In genomic region chr3:184552863-184553262, GRCh38 we compare ENCODE assay signal across 24 cellular contexts. TPM values are rescaled to one million over a fixed set of nuclear protein-coding genes. Genes with fewer than 3 reads are reported as not detected.
"Had no signal": no experiment of that assay in that cellular context is flagged by ENCODE, and none has a peak within 500 bp of the region (broad histone marks: within the 10 kb centered on the region; RNA-seq: fewer than 3 reads in every experiment).

No MANE protein-coding gene starts in this region.

- H3K27me3 ChIP-seq: hepatocyte, right atrium auricular region, right lobe of liver, suprapubic skin, tibial nerve had no signal

- H3K9me3 ChIP-seq: heart right ventricle, left ventricle myocardium inferior, mucosa of descending colon, neutrophil, right atrium auricular region, right lobe of liver, suprapubic skin, thoracic aorta, tibial nerve had no signal

- H3K4me3 Mint-ChIP-seq: nephron; neural crest cell; stimulated activated effector memory CD8-positive, alpha-beta T cell treated with anti-CD3 and anti-CD28 coated beads, Interleukin-12 subunit alpha, Interleukin-12 subunit beta, amount 100 ng/mL, for 72 hours; stimulated activated naive CD8-positive, alpha-beta T cell treated with anti-CD3 and anti-CD28 coated beads, Interleukin-15, Interleukin-2, amounts not matched to agents 100 ng/mL and 50 ng/mL, for 24 hours; type B pancreatic cell had no signal

- H3K36me3 Mint-ChIP-seq: stimulated activated effector memory CD8-positive, alpha-beta T cell treated with anti-CD3 and anti-CD28 coated beads, Interleukin-12 subunit alpha, Interleukin-12 subunit beta, amount 100 ng/mL, for 72 hours; type B pancreatic cell had no signal

- H3K4me1 Mint-ChIP-seq: nephron; stimulated activated effector memory CD8-positive, alpha-beta T cell treated with anti-CD3 and anti-CD28 coated beads, Interleukin-12 subunit alpha, Interleukin-12 subunit beta, amount 100 ng/mL, for 72 hours had no signal

- H3K4me1 ChIP-seq: parathyroid adenoma, right lobe of liver had no signal

- DNase-seq: heart right ventricle; left ventricle myocardium inferior; mucosa of descending colon; naive thymus-derived CD8-positive, alpha-beta T cell; occipital lobe; right lobe of liver; stimulated activated CD4-positive, alpha-beta T cell treated with anti-CD3 and anti-CD28 coated beads, Interleukin-4, amount 100 ng/mL, for 24 hours; stimulated activated naive CD4-positive, alpha-beta T cell had no signal

- H3K9me3 Mint-ChIP-seq: naive thymus-derived CD8-positive, alpha-beta T cell; nephron; stimulated activated effector memory CD8-positive, alpha-beta T cell treated with anti-CD3 and anti-CD28 coated beads, Interleukin-12 subunit alpha, Interleukin-12 subunit beta, amount 100 ng/mL, for 72 hours; stimulated activated naive CD8-positive, alpha-beta T cell treated with anti-CD3 and anti-CD28 coated beads, Interleukin-15, Interleukin-2, amounts not matched to agents 100 ng/mL and 50 ng/mL, for 24 hours; type B pancreatic cell had no signal

- H3K9ac ChIP-seq: parathyroid adenoma had no signal

- H3K27ac ChIP-seq: heart right ventricle, hepatocyte, left ventricle myocardium inferior, neutrophil, parathyroid adenoma, right atrium auricular region, right lobe of liver, suprapubic skin, thoracic aorta, tibial nerve had no signal

- H3K4me3 ChIP-seq: heart right ventricle, hepatocyte, left ventricle myocardium inferior, lung, mucosa of descending colon, right atrium auricular region, right lobe of liver, smooth muscle cell, suprapubic skin, thoracic aorta, tibial nerve had no signal

- H3K4me2 ChIP-seq: hepatocyte, smooth muscle cell had no signal

- H2AFZ ChIP-seq: hepatocyte, parathyroid adenoma had no signal

- H3K27ac Mint-ChIP-seq: nephron; progenitor cell of endocrine pancreas; stimulated activated naive CD8-positive, alpha-beta T cell treated with anti-CD3 and anti-CD28 coated beads, Interleukin-15, Interleukin-2, amounts not matched to agents 100 ng/mL and 50 ng/mL, for 24 hours; type B pancreatic cell had no signal

- H3K36me3 ChIP-seq: heart right ventricle, left ventricle myocardium inferior, neutrophil, right atrium auricular region, right lobe of liver, suprapubic skin, thoracic aorta, tibial nerve had no signal

RNA-seq across cellular contexts. Expression of gene EPHB3, which starts 8.7 kb away (rescaled TPM):
- total RNA-seq: naive thymus-derived CD8-positive, alpha-beta T cell; pulmonary artery endothelial cell had no signal
